ENCODE assay signal across 1 cellular context in the genomic region with DNA sequence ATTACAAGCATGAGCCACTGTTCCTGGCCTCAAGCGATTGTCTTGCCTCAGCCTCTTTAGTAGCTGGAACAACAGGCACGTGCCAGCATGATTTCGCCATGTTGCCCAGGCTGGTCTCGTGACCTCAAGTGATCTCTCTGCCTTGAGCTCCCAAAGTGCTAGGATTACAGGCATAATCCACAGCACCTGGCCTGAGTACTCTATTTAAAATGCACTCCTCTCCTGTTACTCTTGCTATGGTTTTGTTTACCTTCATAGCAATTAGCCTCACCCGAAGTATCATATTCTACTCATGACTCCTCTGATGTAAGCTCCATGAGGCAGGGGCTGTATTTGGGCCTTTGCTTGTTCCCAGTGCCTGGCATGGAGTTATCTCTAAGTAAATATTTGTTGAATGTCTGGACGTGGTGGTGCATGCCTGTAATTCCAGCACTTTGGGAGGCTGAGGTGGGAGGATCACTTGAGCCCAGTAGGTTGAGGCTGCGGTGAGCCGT.
TF ChIP-seq lines count a peak whose summit lies in the region.

No MANE protein-coding gene starts in this region.

TF ChIP-seq in H1, 55 proteins besides CTCF, POLR2A, EP300 and RAD21:
- no peak for TF ChIP-seq TEAD4 (IDR thresholded peaks at IDR 0.05; ENCODE audit: low read depth, low read length)
- TF ChIP-seq ATF3 (IDR thresholded peaks at IDR 0.05; ENCODE audit: insufficient read depth, low read depth, low read length) = no peak
- no peak for TF ChIP-seq RBBP5 (IDR thresholded peaks at IDR 0.05; ENCODE audit: borderline replicate concordance, low read depth, low read length)
- TF ChIP-seq TBP (IDR thresholded peaks at IDR 0.05; ENCODE audit: low read depth, low read length) = no peak
- TF ChIP-seq SIX5 (IDR thresholded peaks at IDR 0.05; ENCODE audit: low read depth, low read length) = no peak
- TF ChIP-seq HDAC6 (IDR thresholded peaks at IDR 0.05; ENCODE audit: low read depth, low read length) = no peak
- no peak for TF ChIP-seq SIRT6 (IDR thresholded peaks at IDR 0.05; ENCODE audit: low read length)
- TF ChIP-seq BCL11A (IDR thresholded peaks at IDR 0.05; ENCODE audit: low read depth in 2 of 2, low read length in 2 of 2) = no peak
- TF ChIP-seq, protein P1, sequence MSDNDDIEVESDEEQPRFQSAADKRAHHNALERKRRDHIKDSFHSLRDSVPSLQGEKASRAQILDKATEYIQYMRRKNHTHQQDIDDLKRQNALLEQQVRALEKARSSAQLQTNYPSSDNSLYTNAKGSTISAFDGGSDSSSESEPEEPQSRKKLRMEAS (IDR thresholded peaks at IDR 0.05) = no peak
